8 cellular contexts compared by ENCODE assay signal in the genomic region with DNA sequence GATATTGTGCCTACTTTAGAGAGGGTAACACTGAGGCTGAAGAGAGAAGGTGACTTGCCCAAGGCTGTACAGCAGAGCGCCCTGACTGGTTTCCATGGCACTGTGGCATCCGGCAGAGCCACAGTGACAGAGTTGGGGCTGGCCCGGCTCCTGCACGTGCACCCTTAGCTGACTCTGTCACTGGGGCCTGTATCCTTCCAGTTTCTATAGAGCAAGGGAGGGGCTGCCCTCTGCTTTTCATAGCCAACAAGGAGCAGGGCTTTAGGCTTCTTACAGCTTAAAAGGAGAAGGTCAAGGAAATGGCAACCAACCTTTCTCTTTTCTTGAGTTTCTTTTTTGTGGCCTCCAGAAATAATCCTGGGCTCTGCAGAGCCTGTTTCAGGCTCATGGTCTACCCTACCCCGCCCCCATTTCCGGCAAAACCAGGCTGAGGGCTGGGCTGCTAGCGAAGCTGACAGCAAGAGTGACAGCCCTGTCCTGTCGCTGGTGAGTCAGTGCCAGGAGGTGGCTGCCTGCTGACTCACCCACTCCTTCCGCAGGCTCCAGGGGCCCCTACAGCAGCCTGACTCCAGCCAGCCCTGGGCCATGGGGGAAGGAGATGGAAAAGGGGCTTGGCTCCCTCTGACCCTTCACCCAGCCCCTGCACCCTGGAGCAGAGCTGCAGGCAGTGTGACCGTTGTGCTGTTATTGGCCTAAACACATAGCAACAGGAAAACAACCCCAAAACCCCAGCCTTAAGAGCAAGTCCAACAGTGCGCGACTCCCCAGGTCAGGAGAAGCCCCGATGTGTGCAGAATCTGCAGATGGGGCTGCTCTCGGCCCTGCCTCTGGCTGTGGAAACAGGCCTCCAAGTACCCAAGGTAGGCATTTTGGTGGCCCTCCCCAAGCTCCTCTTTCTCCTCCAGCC. TPM values are rescaled to one million over a fixed set of nuclear protein-coding genes. Genes with fewer than 3 reads are reported as not detected.
DNase-seq lines count a peak whose midpoint lies in the region; ATAC-seq, FAIRE-seq and TF ChIP-seq lines count a peak whose summit lies in the region.

No MANE protein-coding gene starts in this region.

- TF ChIP-seq CTCF in astrocyte (IDR thresholded peaks at IDR 0.05; ENCODE audit: insufficient read depth, low read depth, low read length): no peak

- H3K4me1 Mint-ChIP-seq in astrocyte (ENCODE audit: low read depth, unreplicated experiment): peaks cover 37% of the 10 kb centered on the region
- H3K4me1 Mint-ChIP-seq in immature natural killer cell: peaks cover 89 to 96% of the 10 kb centered on the region in 2 donors

- DNase-seq in ELF-1 (ENCODE audit: low read depth, low spot score) (peak; percentile 90), HuH-7 (ENCODE audit: low spot score) (peak; percentile 85), T-helper 9 cell (peak; percentile 91), astrocyte (ENCODE audit: low read depth) (peak; percentile 72), immature natural killer cell (peak; percentile 94 to 96 (median 95)), DMS114 treated with DMSO at 0.1 percent for 48 hours (lab: John Stamatoyannopoulos, UW; ENCODE audit: unreplicated experiment) (no peak)
- peak; percentile 91 to 92 (median 92) for DNase-seq in stimulated activated CD4-positive, alpha-beta T cell treated with anti-CD3 and anti-CD28 coated beads, Interleukin-12 subunit alpha, Interleukin-12 subunit beta, amount 100 ng/mL, for 48 hours (ENCODE audit: low read depth in 2 of 3, low spot score in 1 of 3)

- H3K79me2 ChIP-seq in astrocyte (ENCODE audit: insufficient read depth, low read length): peaks cover 5% of the 10 kb centered on the region

- peaks cover 45% of the 10 kb centered on the region for H3K4me1 ChIP-seq in astrocyte (ENCODE audit: insufficient read depth, low read length)

- peak overlapping the region; percentile 91 for H3K27ac Mint-ChIP-seq in astrocyte (ENCODE audit: unreplicated experiment)
- H3K27ac Mint-ChIP-seq in immature natural killer cell: peak overlapping the region; percentile 98 to 100 (median 100)

- H3K4me3 Mint-ChIP-seq in astrocyte (ENCODE audit: unreplicated experiment) (peak overlapping the region; percentile 45), immature natural killer cell (peak overlapping the region; percentile 70 to 85 (median 83))

- ATAC-seq in GM21619 (IDR thresholded peaks at IDR 0.05; ENCODE audit: unreplicated experiment): peak; percentile 75

- peak overlapping the region; percentile 70 for H3K4me2 ChIP-seq in astrocyte (ENCODE audit: low read length)

- H3K27me3 ChIP-seq in astrocyte (ENCODE audit: insufficient read depth, low read length): no peaks in the 10 kb centered on the region

- H3K36me3 ChIP-seq in astrocyte (ENCODE audit: insufficient read depth, low read length): no peaks in the 10 kb centered on the region

- no peak overlapping the region for H2AFZ ChIP-seq in astrocyte (ENCODE audit: low read depth, low read length)

- no peaks in the 10 kb centered on the region for H3K9me3 ChIP-seq in astrocyte (ENCODE audit: insufficient read depth, low read depth, low read length)

- peak overlapping the region; percentile 39 for H3K9ac ChIP-seq in astrocyte (ENCODE audit: low read length)

- H3K9me3 Mint-ChIP-seq in astrocyte (ENCODE audit: unreplicated experiment) (peaks cover 2% of the 10 kb centered on the region), immature natural killer cell (no peaks in the 10 kb centered on the region)

- no peak for FAIRE-seq in astrocyte (lab: Jason Lieb, UNC)

- H4K20me1 ChIP-seq in astrocyte (ENCODE audit: insufficient read depth, low read length): peaks cover 32% of the 10 kb centered on the region

- H3K27me3 Mint-ChIP-seq in astrocyte (ENCODE audit: low read depth, unreplicated experiment) (no peaks in the 10 kb centered on the region), immature natural killer cell (ENCODE audit: low read depth in 3 of 3) (peaks cover 5 to 14% (median 8%) of the 10 kb centered on the region in 3 donors)

- H3K36me3 Mint-ChIP-seq in astrocyte (ENCODE audit: low read depth, unreplicated experiment) (no peaks in the 10 kb centered on the region), immature natural killer cell (no peaks in the 10 kb centered on the region)

- H3K4me3 ChIP-seq in astrocyte (ENCODE audit: insufficient read depth, low read depth, low read length): peak overlapping the region; percentile 34

- peak overlapping the region; percentile 43 for H3K27ac ChIP-seq in astrocyte (ENCODE audit: low read depth, low read length)

RNA-seq across cellular contexts. Expression of a gene that starts 29.8 kb away (rescaled TPM):
- 18.6 and 24.2 TPM in 2 replicates for total RNA-seq in astrocyte
- polyA plus RNA-seq in immature natural killer cell: 1 to 10 TPM; 4.7 to 8.0 (median 6.9) TPM
